ENCODE assay signal across 9 cellular contexts in genomic region chr1:226882187-226882586, GRCh38. TPM values are rescaled to one million over a fixed set of nuclear protein-coding genes. Genes with fewer than 3 reads are reported as not detected.
A peak's percentile ranks its signal among the peaks of the same experiment; 100 is the strongest.
DNase-seq lines count a peak whose midpoint lies in the region; ATAC-seq, FAIRE-seq and TF ChIP-seq lines count a peak whose summit lies in the region.
"Had no signal": no experiment of that assay in that cellular context is flagged by ENCODE, and none has a peak within 500 bp of the region (broad histone marks: within the 10 kb centered on the region; RNA-seq: fewer than 3 reads in every experiment).

No MANE protein-coding gene starts in this region.

- FAIRE-seq in HTR-8/SVneo (lab: Jason Lieb, UNC): no peak
- FAIRE-seq: astrocyte had no signal

- no peak for TF ChIP-seq CTCF in neural crest cell (conservative IDR thresholded peaks at IDR 0.05)

- ATAC-seq in GM18502 (IDR thresholded peaks at IDR 0.05; ENCODE audit: poor library complexity, unreplicated experiment) (peak; percentile 2), HG02973 (IDR thresholded peaks at IDR 0.05; ENCODE audit: unreplicated experiment) (peak; percentile 1)

- H3K4me1 Mint-ChIP-seq in neural crest cell: no peaks in the 10 kb centered on the region

- peak overlapping the region; percentile 50 for H3K9ac ChIP-seq in adipocyte (ENCODE audit: low read length)

- DNase-seq in adipocyte (ENCODE audit: low read depth): peak; percentile 15
- DNase-seq in neural crest cell (ENCODE audit: low read depth, low spot score): no peak
- no peak for DNase-seq in HTR-8/SVneo (ENCODE audit: insufficient read length, low spot score)
- DNase-seq in stimulated activated CD4-positive, alpha-beta T cell treated with anti-CD3 and anti-CD28 coated beads, Interleukin-4, amount 100 ng/mL, for 1 hour: no peak
- DNase-seq in cortex of kidney (lab: John Stamatoyannopoulos, UW): no peak
- DNase-seq in NCI-H2227 (lab: John Stamatoyannopoulos, UW; ENCODE audit: unreplicated experiment): no peak

- H3K27me3 ChIP-seq in adipocyte (replicated peaks; ENCODE audit: control insufficient read depth, insufficient read depth, low read length): no peaks in the 10 kb centered on the region

- H3K36me3 Mint-ChIP-seq in neural crest cell (ENCODE audit: low read depth): peaks cover 3% of the 10 kb centered on the region

- H3K27me3 Mint-ChIP-seq in neural crest cell (ENCODE audit: low read depth): no peaks in the 10 kb centered on the region

- peaks cover 12% of the 10 kb centered on the region for H3K4me1 ChIP-seq in adipocyte (ENCODE audit: control insufficient read depth, insufficient read depth, low read length)

- no peaks in the 10 kb centered on the region for H3K9me3 ChIP-seq in adipocyte (ENCODE audit: control insufficient read depth, low read length)

- H3K9me3 Mint-ChIP-seq in neural crest cell: no peaks in the 10 kb centered on the region

- H3K4me3 ChIP-seq in adipocyte (ENCODE audit: low read length): peak overlapping the region; percentile 66

- peak overlapping the region; percentile 29 for H3K27ac Mint-ChIP-seq in neural crest cell (ENCODE audit: unreplicated experiment)

- peaks cover 3% of the 10 kb centered on the region for H3K36me3 ChIP-seq in adipocyte (ENCODE audit: control insufficient read depth, insufficient read depth, low read length, severe bottlenecking)

- H3K4me3 Mint-ChIP-seq in neural crest cell: no peak overlapping the region

RNA-seq across cellular contexts. Expression of gene PSEN2, which starts 11.8 kb away (rescaled TPM):
- total RNA-seq in neural crest cell: 20.1 and 20.4 TPM in 2 replicates

RNA-seq across cellular contexts. Expression of gene COQ8A, which starts 57.9 kb away (rescaled TPM):
- total RNA-seq in neural crest cell: 8.2 and 9.5 TPM in 2 replicates
